In genomic region chr9:121074370-121075250, GRCh38 we compare ENCODE assay signal across 8 cellular contexts. TPM values are rescaled to one million over a fixed set of nuclear protein-coding genes. Genes with fewer than 3 reads are reported as not detected.
DNase-seq lines count a peak whose midpoint lies in the region; ATAC-seq and TF ChIP-seq lines count a peak whose summit lies in the region.

Gene CNTRL, plus strand, starts transcription at chr9:121074955. Its CDS starts 13,372 bp downstream, at chr9:121088327.

- POLR2A ChIA-PET in SK-N-SH (lab: Yijun Ruan, JAX), result interaction anchor here (0.7 to 1.2 kb wide), 2 partner anchors 47 to 281 kb away, joined by 3 to 4 read pairs; partner anchors contain the start of gene FBXW2

- H3K4me1 Mint-ChIP-seq in activated naive CD4-positive, alpha-beta T cell treated with anti-CD3 and anti-CD28 coated beads, Interleukin-2, amount 10 ng/mL, durations not matched to agents 7 days and 5 days, result peaks cover 64% of the 10 kb centered on the region

- TF ChIP-seq CTCF in SK-N-SH (IDR thresholded peaks at IDR 0.05), result no peak
- TF ChIP-seq CTCF in gastroesophageal sphincter (IDR thresholded peaks at IDR 0.05), result peak in 2 of 4 experiments; percentile 17 to 18

- no peaks in the 10 kb centered on the region for H4K20me1 ChIP-seq in SK-N-SH (ENCODE audit: insufficient read depth)

- peak within 1 kb of the TSS; percentile 93 to 94 for H3K27ac ChIP-seq in SK-N-SH (ENCODE audit: low read depth in 2 of 2, low read length in 1 of 2)
- H3K27ac ChIP-seq in gastroesophageal sphincter, result peak within 1 kb of the TSS; percentile 84 to 96 (median 92)

- peaks cover 7 to 12% of the 10 kb centered on the region in 2 experiments; a peak in 3 of 4 replicates for H3K4me1 ChIP-seq in SK-N-SH (ENCODE audit: control insufficient read depth in 1 of 2, insufficient read depth in 2 of 2, low read depth in 1 of 2, low read length in 1 of 2)
- H3K4me1 ChIP-seq in gastroesophageal sphincter, result peaks cover 2 to 33% (median 9%) of the 10 kb centered on the region in 3 donors

- TF ChIP-seq EP300 in SK-N-SH (IDR thresholded peaks at IDR 0.05; ENCODE audit: borderline replicate concordance in 1 of 2, low read depth in 1 of 2, low read length in 1 of 2), result no peak
- TF ChIP-seq EP300 in gastroesophageal sphincter (IDR thresholded peaks at IDR 0.05), result no peak

- ATAC-seq in HG02610 (IDR thresholded peaks at IDR 0.05; ENCODE audit: unreplicated experiment) (peak; percentile 66), gastroesophageal sphincter (peak; percentile 94)

- H3K36me3 ChIP-seq in SK-N-SH (replicated peaks in 1 of 2; ENCODE audit: control insufficient read depth in 1 of 2, insufficient read depth in 2 of 2, low read length in 1 of 2), result no peaks in the 10 kb centered on the region
- H3K36me3 ChIP-seq in gastroesophageal sphincter, result no peaks in the 10 kb centered on the region

- peak within 1 kb of the TSS; percentile 95 for H3K9ac ChIP-seq in SK-N-SH

- 1% methylated on average over 40 of the region's 85 CpGs for WGBS in SK-N-SH (ENCODE audit: low lambda C conversion rate)
- 0% methylated on average over 1 to 5 of the region's 85 CpGs for WGBS in gastroesophageal sphincter (ENCODE audit: low coverage in 1 of 2), 2 donors

- TF ChIP-seq POLR2A in gastroesophageal sphincter (IDR thresholded peaks at IDR 0.05), result peak; percentile 40 to 57

- TF ChIP-seq RAD21 in SK-N-SH (IDR thresholded peaks at IDR 0.05; ENCODE audit: low read length), result no peak

- H3K4me3 ChIP-seq in GM08714 (ENCODE audit: low read length) (peak within 1 kb of the TSS; percentile 89), SK-N-SH (ENCODE audit: low read depth in 2 of 2, low read length in 1 of 2) (peak within 1 kb of the TSS; percentile 76 to 84), gastroesophageal sphincter (peak within 1 kb of the TSS; percentile 59 to 82)

- H2AFZ ChIP-seq in SK-N-SH (ENCODE audit: low read depth), result peak within 1 kb of the TSS; percentile 89

- no peaks in the 10 kb centered on the region for H3K79me2 ChIP-seq in SK-N-SH (ENCODE audit: insufficient read depth)

- peak within 1 kb of the TSS; percentile 93 for H3K4me2 ChIP-seq in SK-N-SH

- peak within 1 kb of the TSS; percentile 95 for H3K4me3 Mint-ChIP-seq in activated naive CD4-positive, alpha-beta T cell treated with anti-CD3 and anti-CD28 coated beads, Interleukin-2, amount 10 ng/mL, durations not matched to agents 7 days and 5 days

- no peaks in the 10 kb centered on the region for H3K27me3 ChIP-seq in SK-N-SH (ENCODE audit: insufficient read depth)
- H3K27me3 ChIP-seq in gastroesophageal sphincter, result no peaks in the 10 kb centered on the region

- H3K9me3 ChIP-seq in SK-N-SH (no peaks in the 10 kb centered on the region), gastroesophageal sphincter (no peaks in the 10 kb centered on the region)

- no peaks in the 10 kb centered on the region for H3K9me2 ChIP-seq in SK-N-SH

- H3K9me3 Mint-ChIP-seq in activated naive CD4-positive, alpha-beta T cell treated with anti-CD3 and anti-CD28 coated beads, Interleukin-2, amount 10 ng/mL, durations not matched to agents 7 days and 5 days, result no peaks in the 10 kb centered on the region

- H3F3A ChIP-seq in SK-N-SH (replicated peaks; ENCODE audit: insufficient read depth), result peaks cover 5% of the 10 kb centered on the region

- CTCF ChIA-PET in SK-N-SH (lab: Yijun Ruan, JAX), result interaction anchor here (1.6 kb wide), 1 partner anchor 15 kb away, joined by 9 read pairs; no protein-coding TSS in a partner anchor
- CTCF ChIA-PET in activated naive CD4-positive, alpha-beta T cell treated with anti-CD3 and anti-CD28 coated beads, Interleukin-2, amount 10 ng/mL, durations not matched to agents 7 days and 5 days (lab: Charles Lee), result interaction anchor here (1.9 to 5.0 kb wide), 2 partner anchors 14 to 89 kb away, joined by 6 to 16 read pairs; no protein-coding TSS in a partner anchor

- peak; percentile 92 for DNase-seq in NCI-H1092 treated with DMSO at 0.1 percent for 48 hours (lab: John Stamatoyannopoulos, UW)
- DNase-seq in SK-N-SH, result peak; percentile 93
- DNase-seq in activated naive CD4-positive, alpha-beta T cell treated with anti-CD3 and anti-CD28 coated beads, Interleukin-2, amount 10 ng/mL, durations not matched to agents 7 days and 5 days, result peak; percentile 94
- peak; percentile 86 for DNase-seq in occipital lobe (lab: John Stamatoyannopoulos, UW)
- peak; percentile 87 for DNase-seq in superior temporal gyrus (ENCODE audit: extremely low spot score)

- peaks cover 10% of the 10 kb centered on the region for H3K36me3 Mint-ChIP-seq in activated naive CD4-positive, alpha-beta T cell treated with anti-CD3 and anti-CD28 coated beads, Interleukin-2, amount 10 ng/mL, durations not matched to agents 7 days and 5 days

- H3K27ac Mint-ChIP-seq in activated naive CD4-positive, alpha-beta T cell treated with anti-CD3 and anti-CD28 coated beads, Interleukin-2, amount 10 ng/mL, durations not matched to agents 7 days and 5 days, result peak within 1 kb of the TSS; percentile 90

- no peaks in the 10 kb centered on the region for H3K27me3 Mint-ChIP-seq in activated naive CD4-positive, alpha-beta T cell treated with anti-CD3 and anti-CD28 coated beads, Interleukin-2, amount 10 ng/mL, durations not matched to agents 7 days and 5 days

TF ChIP-seq in SK-N-SH, 30 proteins besides CTCF, POLR2A, EP300 and RAD21 (continues in another document):
- TF ChIP-seq TCF12 (IDR thresholded peaks at IDR 0.05) (peak; percentile 12; the same call in 1 of the 2 replicates), RCOR1 (IDR thresholded peaks at IDR 0.05; ENCODE audit: low read length) (no peak), NRF1 (IDR thresholded peaks at IDR 0.05; ENCODE audit: low read depth, low read length) (peak; percentile 38; the same call in 1 of the 2 replicates), CHD2 (IDR thresholded peaks at IDR 0.05; ENCODE audit: low read length, partially characterized antibody) (peak; percentile 6), TEAD4 (IDR thresholded peaks at IDR 0.05; ENCODE audit: borderline replicate concordance, insufficient read depth) (0 out of 2 replicates have a peak, but pooled peaks have one; percentile 42), ZBTB33 (IDR thresholded peaks at IDR 0.05; ENCODE audit: borderline replicate concordance, low read depth) (no peak), FOSL2 (IDR thresholded peaks at IDR 0.05; ENCODE audit: borderline replicate concordance, low read depth) (no peak), IRF3 (IDR thresholded peaks at IDR 0.05; ENCODE audit: low read depth, low read length) (no peak), GABPA (IDR thresholded peaks at IDR 0.05; ENCODE audit: low read depth) (peak; percentile 40), SMC3 (IDR thresholded peaks at IDR 0.05; ENCODE audit: low read depth, low read length) (no peak), SIN3A (IDR thresholded peaks at IDR 0.05; ENCODE audit: borderline replicate concordance, low read depth, low read length) (peak; percentile 63; the same call in 1 of the 2 replicates)

RNA-seq across cellular contexts. Expression of gene CNTRL, which starts in this region (rescaled TPM):
- 3.6 and 4.1 TPM in 2 replicates for polyA plus RNA-seq in SK-N-SH (2012; rRNA removed)
- 4.1 and 4.3 TPM in 2 replicates for polyA plus RNA-seq in SK-N-SH (2012; cell fraction: cytosol; rRNA removed)
- polyA plus RNA-seq in SK-N-SH (2012; cell fraction: nucleus; rRNA removed), result 4.3 and 7.0 TPM in 2 replicates
- total RNA-seq in gastroesophageal sphincter, result 10 to 100 TPM in 3 of 4 donors, 1 to 10 TPM in 1; 7.3 to 18.7 (median 16.9) TPM
- 14.2 TPM for total RNA-seq in occipital lobe

Comparison
In these comparisons a context has a peak if more than half of its experiments do, and no peak if none do; other contexts are left out.
1. Peak in every context shown above with its lines: DNase-seq, ATAC-seq, H3K4me3 ChIP-seq and H3K27ac ChIP-seq.